In the genomic region with DNA sequence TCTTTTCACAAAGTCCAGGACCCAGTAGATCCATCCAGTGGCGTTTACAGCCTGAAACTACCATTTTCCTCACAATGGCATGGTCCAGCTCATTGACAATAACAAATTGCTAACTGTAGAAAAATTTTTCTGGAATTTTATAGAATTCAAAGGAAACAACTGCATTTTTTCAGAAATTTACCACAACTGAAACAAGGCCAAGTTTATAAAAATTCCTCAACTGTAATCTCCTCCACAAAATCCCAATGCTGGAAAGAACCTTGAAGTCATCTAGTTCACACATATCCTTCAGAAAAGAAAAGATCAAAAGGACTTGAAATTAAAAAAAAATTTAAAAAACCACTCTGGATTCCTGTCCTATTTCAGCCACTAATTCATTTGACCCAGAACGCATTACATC, we compare ENCODE assay signal across 18 cellular contexts.
"Had no signal": no experiment of that assay in that cellular context is flagged by ENCODE, and none has a peak within 500 bp of the region (broad histone marks: within the 10 kb centered on the region; RNA-seq: fewer than 3 reads in every experiment).

No MANE protein-coding gene starts in this region.

- H3K36me3 ChIP-seq: cardiac muscle cell, esophagus squamous epithelium, left ventricle myocardium inferior, tibial nerve had no signal

- H3K27me3 ChIP-seq: cardiac muscle cell, esophagus squamous epithelium, tibial nerve had no signal

- H3K4me3 ChIP-seq: cardiac muscle cell, esophagus squamous epithelium, left ventricle myocardium inferior, tibial nerve had no signal

- H3K9me3 ChIP-seq: esophagus squamous epithelium, left ventricle myocardium inferior, tibial nerve had no signal

- H3K27ac ChIP-seq: cardiac muscle cell, esophagus squamous epithelium, left ventricle myocardium inferior, tibial nerve had no signal

- DNase-seq: activated CD4-positive, alpha-beta T cell treated with anti-CD3 and anti-CD28 coated beads, Interleukin-2, amount 10 ng/mL, durations not matched to agents 24 days and 14 days; activated CD8-positive, alpha-beta T cell treated with anti-CD3 and anti-CD28 coated beads for 36 hours; activated naive CD4-positive, alpha-beta T cell; activated naive CD8-positive, alpha-beta T cell treated with anti-CD3 and anti-CD28 coated beads for 36 hours; activated T-cell treated with anti-CD3 and anti-CD28 coated beads, Interleukin-2, amount 50 U/mL, for 1 hour; dermis blood vessel endothelial cell; effector memory CD4-positive, alpha-beta T cell; esophagus squamous epithelium; head of caudate nucleus; left ventricle myocardium inferior; mammary epithelial cell; midbrain; nucleus accumbens; stimulated activated naive CD8-positive, alpha-beta T cell treated with anti-CD3 and anti-CD28 coated beads, Interleukin-15, Interleukin-2, amounts not matched to agents 100 U/mL and 50 U/mL, for 24 hours; substantia nigra had no signal

- ATAC-seq: activated CD8-positive, alpha-beta T cell treated with anti-CD3 and anti-CD28 coated beads for 36 hours; activated T-helper 17 cell treated with anti-CD3 and anti-CD28 coated beads, Interleukin-2, amount 50 U/mL, for 72 hours; stimulated activated naive CD8-positive, alpha-beta T cell treated with anti-CD3 and anti-CD28 coated beads, Interleukin-15, Interleukin-2, amounts not matched to agents 100 U/mL and 50 U/mL, for 24 hours had no signal

- H3K4me1 ChIP-seq: esophagus squamous epithelium, left ventricle myocardium inferior, tibial nerve had no signal
